ENCODE assay signal across 11 cellular contexts in the genomic region with DNA sequence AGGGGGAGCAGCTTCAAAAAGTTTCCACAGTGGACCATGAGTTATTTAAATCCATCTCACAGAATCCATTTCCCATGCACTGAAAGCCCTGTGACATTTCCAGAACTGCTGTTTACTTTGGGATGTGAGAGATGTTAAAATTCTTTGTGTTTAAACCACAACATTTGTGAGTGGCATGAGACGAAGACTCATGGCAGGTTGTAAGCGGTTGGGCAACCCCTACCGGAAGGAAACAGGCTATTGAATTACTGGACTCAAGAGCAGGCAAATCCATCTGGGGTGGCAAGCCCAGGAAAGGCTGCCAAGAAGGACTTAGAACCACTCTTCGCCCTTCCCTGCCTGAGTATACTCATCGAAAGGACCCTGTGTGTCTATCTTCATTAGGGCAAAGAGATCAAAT. TPM values are rescaled to one million over a fixed set of nuclear protein-coding genes. Genes with fewer than 3 reads are reported as not detected.
A peak's percentile ranks its signal among the peaks of the same experiment; 100 is the strongest.
DNase-seq lines count a peak whose midpoint lies in the region; ATAC-seq, FAIRE-seq and TF ChIP-seq lines count a peak whose summit lies in the region.
"Had no signal": no experiment of that assay in that cellular context is flagged by ENCODE, and none has a peak within 500 bp of the region (broad histone marks: within the 10 kb centered on the region; RNA-seq: fewer than 3 reads in every experiment).

No MANE protein-coding gene starts in this region.

- DNase-seq in A549 (ENCODE audit: low read depth in 1 of 2, low spot score in 1 of 2) (peak in 1 of 2 experiments; percentile 51), LHCN-M2 (ENCODE audit: low read depth) (peak; percentile 92), PC-3 (peak; percentile 90), fibroblast of mammary gland (ENCODE audit: low read depth) (peak; percentile 20), cortex of kidney (lab: John Stamatoyannopoulos, UW) (no peak), inferior parietal cortex (ENCODE audit: extremely low spot score) (no peak), caudate nucleus (lab: John Stamatoyannopoulos, UW) (no peak)
- DNase-seq: activated CD4-positive, alpha-beta T cell treated with anti-CD3 and anti-CD28 coated beads, Interleukin-2, amount 10 ng/mL, durations not matched to agents 24 days and 14 days; AML-193 had no signal

- H3K4me2 ChIP-seq in A549 (peak overlapping the region; percentile 24), PC-3 (ENCODE audit: low read length) (peak overlapping the region; percentile 38; the same call in 1 of the 2 replicates)

- no peaks in the 10 kb centered on the region for H3K79me2 ChIP-seq in PC-3 (ENCODE audit: low read length)

- BruUV-seq in PC-3 (replicated peaks; lab: Mats Ljungman, UMichigan): no TSS peak

- WGBS in A549 (ENCODE audit: missing lambda C conversion rate): 34% methylated on average over 5 of the region's 5 CpGs

- no peak for TF ChIP-seq RAD21 in A549 (conservative IDR thresholded peaks at IDR 0.05 in 1 of 2, IDR thresholded peaks at IDR 0.05 in 1 of 2)

- TF ChIP-seq POLR2A in A549 (IDR thresholded peaks at IDR 0.05; ENCODE audit: low read length): no peak

- CTCF ChIA-PET in A549 (lab: Yijun Ruan, JAX) (interaction anchor here (0.6 to 0.9 kb wide), 2 partner anchors 22 to 27 kb away, joined by 3 read pairs; no protein-coding TSS in a partner anchor), PC-3 (lab: Charles Lee) (no interaction called here)

- no peak overlapping the region for H2AFZ ChIP-seq in PC-3 (ENCODE audit: low read length)

- H3K9me3 ChIP-seq in A549 (no peaks in the 10 kb centered on the region), PC-3 (ENCODE audit: low read length) (no peaks in the 10 kb centered on the region)

- H3K9me2 ChIP-seq in PC-3 (replicated peaks; ENCODE audit: low read length): no peaks in the 10 kb centered on the region

- no peak for FAIRE-seq in A549 (lab: Jason Lieb, UNC)

- H4K20me1 ChIP-seq in PC-3 (ENCODE audit: low read length): 0 out of 2 replicates have a peak, but pooled peaks cover 2% of the 10 kb centered on the region

- ATAC-seq in A549 (peak in 1 of 2 experiments; percentile 56; a peak in 2 of 6 replicates), PC-3 (peak; percentile 72), HG02642 (IDR thresholded peaks at IDR 0.05; ENCODE audit: poor library complexity, unreplicated experiment) (no peak)

- no peaks in the 10 kb centered on the region for H3F3A ChIP-seq in PC-3 (ENCODE audit: low read length, unreplicated experiment)

- H3K27ac ChIP-seq in A549: peak overlapping the region in 1 of 2 experiments; percentile 23; a peak in 1 of 6 replicates
- H3K27ac ChIP-seq in PC-3 (ENCODE audit: low read length): no peak overlapping the region; the same call in 1 of the 2 replicates
- no peak overlapping the region for H3K27ac ChIP-seq in caudate nucleus (ENCODE audit: low read depth, low read length)
- H3K27ac ChIP-seq: coronary artery had no signal

- intact Hi-C loops in PC-3 (cut with micrococcal nuclease): loop anchor here (2.0 to 10.0 kb wide), 2 partner anchors 35 to 95 kb away; no protein-coding TSS in a partner anchor

- TF ChIP-seq CTCF in A549 (IDR thresholded peaks at IDR 0.05) (no peak), PC-3 (conservative IDR thresholded peaks at IDR 0.05; ENCODE audit: low read depth, low read length) (no peak), fibroblast of mammary gland (conservative IDR thresholded peaks at IDR 0.05; ENCODE audit: control insufficient read depth, insufficient read depth, low read depth, low read length) (no peak)

- no peaks in the 10 kb centered on the region for H3K36me3 ChIP-seq in PC-3 (ENCODE audit: low read depth, low read length)

- no peaks in the 10 kb centered on the region for H3K27me3 ChIP-seq in PC-3 (ENCODE audit: low read length)

- no peak overlapping the region for H3K9ac ChIP-seq in PC-3 (ENCODE audit: low read length)

- no peak for TF ChIP-seq EP300 in A549 (IDR thresholded peaks at IDR 0.05)

- H3K4me1 ChIP-seq in A549: peaks cover 41% of the 10 kb centered on the region
- peaks cover 49% of the 10 kb centered on the region for H3K4me1 ChIP-seq in PC-3 (ENCODE audit: insufficient read depth, low read length)

- no peak overlapping the region for H3K4me3 ChIP-seq in A549
- no peak overlapping the region for H3K4me3 ChIP-seq in PC-3 (ENCODE audit: low read length)
- H3K4me3 ChIP-seq in fibroblast of mammary gland (ENCODE audit: control insufficient read depth, low read depth, low read length): no peak overlapping the region
- H3K4me3 ChIP-seq: coronary artery had no signal

- POLR2A ChIA-PET in A549 (lab: Yijun Ruan, JAX) (interaction anchor here (0.6 kb wide), 1 partner anchor 69 kb away, joined by 4 read pairs; no protein-coding TSS in a partner anchor), PC-3 (lab: Charles Lee; ENCODE audit: unreplicated experiment) (no interaction called here)

TF ChIP-seq in A549, 52 proteins besides CTCF, POLR2A, EP300 and RAD21:
- TF ChIP-seq USF2 (IDR thresholded peaks at IDR 0.05) (no peak), RFX5 (IDR thresholded peaks at IDR 0.05) (no peak), CEBPB (IDR thresholded peaks at IDR 0.05) (peak in 1 of 2 experiments; percentile 43; a peak in 1 of 4 replicates)

RNA-seq across cellular contexts. Expression of gene CLDN10, which starts 22.3 kb away (rescaled TPM):
- polyA plus RNA-seq in A549 (2011; rRNA removed) (0.95 and 0.96 TPM in 2 replicates), A549 (2017; fragmentation: RNase III; extraction: RNeasy Plus Mini Kit Qiagen cat#74134 plus additional on column Dnase treatment) (0.12 to 0.18 TPM in 2 of 3 replicates, not detected in the other)
- polyA plus RNA-seq in A549 (2012; cell fraction: cytosol; rRNA removed): 0.17 and 0.23 TPM in 2 replicates
- polyA plus RNA-seq in A549 (2012; cell fraction: nucleus; rRNA removed): 0.06 TPM in 1 of 2 replicates, not detected in the other
- 0.39 TPM in 1 of 2 replicates, not detected in the other for polyA minus RNA-seq in A549 (2011; rRNA and poly(A)+ RNA removed)
- total RNA-seq in LHCN-M2 (2014; rRNA removed) (not detected in 2 replicates), PC-3 (2014; rRNA removed) (not detected in 2 replicates)
- not detected for polyA plus RNA-seq in LHCN-M2 (2012)
- total RNA-seq: activated CD4-positive, alpha-beta T cell treated with anti-CD3 and anti-CD28 coated beads, Interleukin-2, amount 10 ng/mL, durations not matched to agents 24 days and 14 days had no signal

Comparison
In these comparisons a context has a peak if more than half of its experiments do, and no peak if none do; other contexts are left out.
1. DNase-seq: peak in LHCN-M2 (single experiment), PC-3 (single experiment) and fibroblast of mammary gland (single experiment); none in cortex of kidney (single experiment), inferior parietal cortex (single experiment) and caudate nucleus (0 of 61).